In genomic region chr20:47391276-47392010, GRCh38 we compare ENCODE assay signal across 16 cellular contexts. TPM values are rescaled to one million over a fixed set of nuclear protein-coding genes. Genes with fewer than 3 reads are reported as not detected.
DNase-seq lines count a peak whose midpoint lies in the region; ATAC-seq and TF ChIP-seq lines count a peak whose summit lies in the region.
"Had no signal": no experiment of that assay in that cellular context is flagged by ENCODE, and none has a peak within 500 bp of the region (broad histone marks: within the 10 kb centered on the region; RNA-seq: fewer than 3 reads in every experiment).

No MANE protein-coding gene starts in this region.

- H3K4me3 Mint-ChIP-seq in MCF 10A (ENCODE audit: unreplicated experiment) = peak overlapping the region; percentile 67

- H3K27me3 Mint-ChIP-seq in MCF 10A (ENCODE audit: insufficient read depth, unreplicated experiment) = no peaks in the 10 kb centered on the region

- H3K4me3 ChIP-seq in breast epithelium (no peak overlapping the region), esophagus (ENCODE audit: low read depth in 1 of 2, low read length in 2 of 2) (no peak overlapping the region), mucosa of descending colon (no peak overlapping the region)
- H3K4me3 ChIP-seq: heart right ventricle, ovary, vagina had no signal

- intact Hi-C loops in MCF 10A (cut with micrococcal nuclease) (loop anchor here (1.0 to 2.0 kb wide), 3 partner anchors 41 to 111 kb away; no protein-coding TSS in a partner anchor), breast epithelium (cut with DNase I; ENCODE audit: low total_unique reads) (no loop called here), mucosa of descending colon (cut with DNase I, micrococcal nuclease) (loop anchor here in 1 of 2 donors (10.0 kb wide), 1 partner anchor 233 kb away; no protein-coding TSS in a partner anchor)

- H3K27ac ChIP-seq in breast epithelium (no peak overlapping the region), RWPE1 (peak overlapping the region; percentile 87), esophagus (ENCODE audit: low read depth in 2 of 2, low read length in 1 of 2) (peak overlapping the region; percentile 43 to 80), temporal lobe (ENCODE audit: low read depth, low read length) (peak overlapping the region; percentile 36)
- H3K27ac ChIP-seq: ovary had no signal

- no peaks in the 10 kb centered on the region for H3K27me3 ChIP-seq in breast epithelium
- no peaks in the 10 kb centered on the region for H3K27me3 ChIP-seq in esophagus (ENCODE audit: control insufficient read depth in 1 of 2, insufficient read depth in 2 of 2, low read length in 2 of 2)
- H3K27me3 ChIP-seq: heart right ventricle, ovary, vagina had no signal

- BruUV-seq in MCF 10A (replicated peaks; lab: Mats Ljungman, UMichigan) = TSS peak; percentile 85

- POLR2A ChIA-PET in MCF 10A (lab: Yijun Ruan, JAX) (interaction anchor here (0.6 to 5.0 kb wide), 36 partner anchors 12 to 269 kb away, joined by 3 to 78 read pairs (median 4); partner anchors contain the start of genes NCOA3 and ZMYND8), RWPE1 (lab: Yijun Ruan, JAX; ENCODE audit: low non-redundant PET) (interaction anchor here (0.6 to 1.5 kb wide), 4 partner anchors 41 to 110 kb away, joined by 4 to 7 read pairs (median 5); partner anchors contain the start of gene NCOA3)

- H3K4me1 Mint-ChIP-seq in MCF 10A (ENCODE audit: insufficient read depth, unreplicated experiment) = peaks cover 22% of the 10 kb centered on the region

- WGBS in esophagus, 2 donors = 93 to 99% methylated on average over 6 of the region's 6 CpGs

- peaks cover 19% of the 10 kb centered on the region for H3K36me3 Mint-ChIP-seq in MCF 10A (ENCODE audit: insufficient read depth, unreplicated experiment)

- CTCF ChIA-PET in MCF 10A (lab: Yijun Ruan, JAX) = interaction anchor here (0.6 to 2.9 kb wide), 15 partner anchors 7 to 1228 kb away, joined by 3 to 16 read pairs (median 3); no protein-coding TSS in a partner anchor
- CTCF ChIA-PET in RWPE1 (lab: Yijun Ruan, JAX) = interaction anchor here (0.6 to 2.2 kb wide), 9 partner anchors 7 to 283 kb away, joined by 3 to 9 read pairs (median 4); no protein-coding TSS in a partner anchor

- TF ChIP-seq CTCF in MCF 10A (IDR thresholded peaks at IDR 0.05; ENCODE audit: unreplicated experiment) (no peak), breast epithelium (IDR thresholded peaks at IDR 0.05) (no peak), RWPE1 (conservative IDR thresholded peaks at IDR 0.05; ENCODE audit: low read depth) (no peak), mucosa of descending colon (IDR thresholded peaks at IDR 0.05) (no peak)

- H3K9me3 Mint-ChIP-seq in MCF 10A (ENCODE audit: unreplicated experiment) = no peaks in the 10 kb centered on the region

- peak overlapping the region; percentile 98 for H3K27ac Mint-ChIP-seq in MCF 10A (ENCODE audit: low read depth, unreplicated experiment)

- no peaks in the 10 kb centered on the region for H3K36me3 ChIP-seq in breast epithelium
- no peaks in the 10 kb centered on the region for H3K36me3 ChIP-seq in esophagus (ENCODE audit: control insufficient read depth in 2 of 2, insufficient read depth in 2 of 2, low read length in 1 of 2)
- no peaks in the 10 kb centered on the region for H3K36me3 ChIP-seq in mucosa of descending colon (ENCODE audit: low read depth)
- H3K36me3 ChIP-seq: heart right ventricle, ovary, vagina had no signal

- no peak for DNase-seq in MCF 10A (ENCODE audit: unreplicated experiment)
- DNase-seq in breast epithelium (ENCODE audit: low spot score in 2 of 2) = no peak
- DNase-seq in RWPE1 (ENCODE audit: low spot score) = no peak
- DNase-seq in mucosa of descending colon = no peak
- DNase-seq: activated CD8-positive, alpha-beta memory T cell treated with anti-CD3 and anti-CD28 coated beads, Interleukin-2, amount 50 U/mL, for 4 hours; AML-193; heart right ventricle; NCI-H1092; NCI-H345; ovary had no signal

- no peak for TF ChIP-seq POLR2A in breast epithelium (IDR thresholded peaks at IDR 0.05)

- ATAC-seq in mucosa of descending colon = no peak
- no peak for ATAC-seq in GM19328 (IDR thresholded peaks at IDR 0.05; ENCODE audit: unreplicated experiment)
- ATAC-seq in HG02938 (IDR thresholded peaks at IDR 0.05; ENCODE audit: unreplicated experiment) = no peak
- ATAC-seq: left lobe of liver had no signal

- H3K4me1 ChIP-seq in breast epithelium (no peaks in the 10 kb centered on the region), esophagus (ENCODE audit: control insufficient read depth in 2 of 2, insufficient read depth in 2 of 2, low read length in 1 of 2) (peaks cover 0 to 3% of the 10 kb centered on the region in 2 donors), mucosa of descending colon (ENCODE audit: low read depth) (no peaks in the 10 kb centered on the region)
- H3K4me1 ChIP-seq: vagina had no signal

- no peaks in the 10 kb centered on the region for H3K9me3 ChIP-seq in breast epithelium
- H3K9me3 ChIP-seq in esophagus (ENCODE audit: control insufficient read depth in 2 of 2, insufficient read depth in 1 of 2, low read depth in 1 of 2, low read length in 1 of 2) = no peaks in the 10 kb centered on the region
- H3K9me3 ChIP-seq in mucosa of descending colon = no peaks in the 10 kb centered on the region
- H3K9me3 ChIP-seq: heart right ventricle, ovary, vagina had no signal

RNA-seq across cellular contexts. Expression of gene ZMYND8, which starts 34.9 kb away (rescaled TPM):
- total RNA-seq in MCF 10A (2022) (126 and 127 TPM in 2 replicates), breast epithelium (10 to 100 TPM; 40.6 to 47.7 (median 41.4) TPM), temporal lobe (32.2 TPM), mucosa of descending colon (10 to 100 TPM; 62.1 to 64.9 (median 62.1) TPM)
- 10 to 100 TPM in 1 of 2 donors, 1 to 10 TPM in 1; 8.8 to 18.7 TPM for polyA plus RNA-seq in esophagus

Comparison
In these comparisons a context has a peak if more than half of its experiments do, and no peak if none do; other contexts are left out.
1. H3K27ac ChIP-seq: peak in RWPE1 (single experiment), esophagus (2 of 2) and temporal lobe (single experiment); none in breast epithelium (0 of 2).